ENCODE assay signal across 29 cellular contexts in the genomic region with DNA sequence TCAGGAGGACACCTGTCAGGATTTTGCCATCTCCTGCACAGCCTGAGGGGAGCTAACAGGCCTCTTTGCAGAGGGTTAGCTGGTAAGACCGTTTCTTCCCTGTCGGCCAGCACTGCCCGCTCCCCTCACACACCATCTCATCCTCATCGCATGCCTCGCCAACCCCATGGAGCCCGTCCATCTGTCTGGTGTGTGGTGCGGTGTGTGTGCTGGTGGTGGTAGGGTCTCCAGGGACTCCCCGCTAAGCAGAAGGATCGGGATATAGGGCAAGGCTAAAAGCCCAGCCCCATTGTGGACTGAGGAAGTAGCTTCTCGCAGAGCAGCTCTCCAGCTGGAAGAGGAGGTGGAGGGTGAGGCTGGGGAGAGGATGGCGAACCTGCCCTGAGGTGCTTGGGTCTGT. TPM values are rescaled to one million over a fixed set of nuclear protein-coding genes. Genes with fewer than 3 reads are reported as not detected.
A peak's percentile ranks its signal among the peaks of the same experiment; 100 is the strongest.
DNase-seq lines count a peak whose midpoint lies in the region; ATAC-seq and TF ChIP-seq lines count a peak whose summit lies in the region.
"Had no signal": no experiment of that assay in that cellular context is flagged by ENCODE, and none has a peak within 500 bp of the region (broad histone marks: within the 10 kb centered on the region; RNA-seq: fewer than 3 reads in every experiment).

No MANE protein-coding gene starts in this region.

- peak overlapping the region; percentile 13; the same call in 1 of the 2 replicates for H3K9ac ChIP-seq in HUES64 (ENCODE audit: low read depth, low read length)

- H3K27ac Mint-ChIP-seq in T-helper 17 cell: peak overlapping the region; percentile 47
- peak overlapping the region in 1 of 2 donors; percentile 45 for H3K27ac Mint-ChIP-seq in stimulated activated naive CD8-positive, alpha-beta T cell treated with anti-CD3 and anti-CD28 coated beads, Interleukin-15, amount 100 ng/mL, for 72 hours
- H3K27ac Mint-ChIP-seq: activated CD4-positive, alpha-beta T cell treated with anti-CD3 and anti-CD28 coated beads for 36 hours; HFFc6 had no signal

- TF ChIP-seq POLR2A in sigmoid colon (IDR thresholded peaks at IDR 0.05): no peak

- DNase-seq in T-helper 17 cell: no peak
- peak; percentile 17 for DNase-seq in sigmoid colon
- DNase-seq in putamen (ENCODE audit: low spot score): no peak
- no peak for DNase-seq in stimulated activated naive CD8-positive, alpha-beta T cell treated with anti-CD3 and anti-CD28 coated beads, Interleukin-15, amount 100 ng/mL, for 72 hours
- DNase-seq: activated CD4-positive, alpha-beta T cell treated with anti-CD3 and anti-CD28 coated beads for 36 hours; activated CD8-positive, alpha-beta memory T cell treated with anti-CD3 and anti-CD28 coated beads for 24 hours; activated naive CD4-positive, alpha-beta T cell treated with anti-CD3 and anti-CD28 coated beads, Interleukin-2, amount 50 U/mL, for 16 hours; activated T-cell treated with anti-CD3 and anti-CD28 coated beads, Interleukin-2, amount 50 U/mL, for 1 hour; CD4-positive, CD25-positive, alpha-beta regulatory T cell; dermis blood vessel endothelial cell; heart right ventricle; HFFc6; left cardiac atrium; mesenchymal stem cell; NCI-H1436; NCI-H510A treated with DMSO at 0.1 percent for 48 hours; stimulated activated CD4-positive, alpha-beta T cell treated with anti-CD3 and anti-CD28 coated beads, Interleukin-12 subunit alpha, Interleukin-12 subunit beta, amount 100 ng/mL, for 4 hours; stimulated activated CD4-positive, alpha-beta T cell treated with anti-CD3 and anti-CD28 coated beads, Interleukin-4, amount 100 ng/mL, for 4 hours; stimulated activated naive CD8-positive, alpha-beta T cell treated with anti-CD3 and anti-CD28 coated beads, Interleukin-15, Interleukin-2, amounts not matched to agents 100 U/mL and 50 U/mL, for 24 hours; tibial artery had no signal

- TF ChIP-seq EP300 in sigmoid colon (IDR thresholded peaks at IDR 0.05): no peak

- H3K9me3 ChIP-seq in HUES64 (ENCODE audit: insufficient read depth, low read depth, low read length) (no peaks in the 10 kb centered on the region), T-helper 17 cell (ENCODE audit: control insufficient read depth, low read length, poor library complexity, severe bottlenecking) (no peaks in the 10 kb centered on the region), esophagus (ENCODE audit: control insufficient read depth in 2 of 2, insufficient read depth in 1 of 2, low read depth in 1 of 2, low read length in 1 of 2) (no peaks in the 10 kb centered on the region), sigmoid colon (no peaks in the 10 kb centered on the region)
- H3K9me3 ChIP-seq: heart right ventricle, tibial artery had no signal

- no peaks in the 10 kb centered on the region for H3K9me3 Mint-ChIP-seq in stimulated activated naive CD8-positive, alpha-beta T cell treated with anti-CD3 and anti-CD28 coated beads, Interleukin-15, amount 100 ng/mL, for 72 hours
- H3K9me3 Mint-ChIP-seq: CD4-positive, CD25-positive, alpha-beta regulatory T cell; HFFc6 had no signal

- H3K27me3 ChIP-seq in HUES64 (ENCODE audit: insufficient read depth, low read length) (no peaks in the 10 kb centered on the region), esophagus (ENCODE audit: control insufficient read depth in 1 of 2, insufficient read depth in 2 of 2, low read length in 2 of 2) (no peaks in the 10 kb centered on the region), sigmoid colon (no peaks in the 10 kb centered on the region)
- H3K27me3 ChIP-seq: heart right ventricle, tibial artery had no signal

- H3K4me1 Mint-ChIP-seq in T-helper 17 cell: peaks cover 4% of the 10 kb centered on the region
- peaks cover under 1% of the 10 kb centered on the region for H3K4me1 Mint-ChIP-seq in stimulated activated naive CD8-positive, alpha-beta T cell treated with anti-CD3 and anti-CD28 coated beads, Interleukin-15, amount 100 ng/mL, for 72 hours
- H3K4me1 Mint-ChIP-seq: activated CD4-positive, alpha-beta T cell treated with anti-CD3 and anti-CD28 coated beads for 36 hours had no signal

- ATAC-seq in T-helper 17 cell (no peak), HG03439 (IDR thresholded peaks at IDR 0.05; ENCODE audit: unreplicated experiment) (no peak)
- ATAC-seq in stimulated activated naive CD8-positive, alpha-beta T cell treated with anti-CD3 and anti-CD28 coated beads, Interleukin-15, amount 100 ng/mL, for 72 hours: no peak
- ATAC-seq: activated CD4-positive, alpha-beta T cell treated with anti-CD3 and anti-CD28 coated beads for 36 hours; heart right ventricle; left cardiac atrium had no signal

- H3K4me3 Mint-ChIP-seq in T-helper 17 cell: peak overlapping the region; percentile 28
- no peak overlapping the region for H3K4me3 Mint-ChIP-seq in stimulated activated naive CD8-positive, alpha-beta T cell treated with anti-CD3 and anti-CD28 coated beads, Interleukin-15, amount 100 ng/mL, for 72 hours
- H3K4me3 Mint-ChIP-seq: activated CD4-positive, alpha-beta T cell treated with anti-CD3 and anti-CD28 coated beads for 36 hours; CD4-positive, CD25-positive, alpha-beta regulatory T cell; HFFc6 had no signal

- TF ChIP-seq CTCF in sigmoid colon (IDR thresholded peaks at IDR 0.05): no peak

- peaks cover 27% of the 10 kb centered on the region for H3K36me3 ChIP-seq in HUES64 (ENCODE audit: insufficient read depth, low read length)
- H3K36me3 ChIP-seq in esophagus (ENCODE audit: control insufficient read depth in 2 of 2, insufficient read depth in 2 of 2, low read length in 1 of 2): peaks cover 10 to 18% of the 10 kb centered on the region in 2 donors
- H3K36me3 ChIP-seq in sigmoid colon: peaks cover 8 to 48% (median 30%) of the 10 kb centered on the region in 4 donors

- no peaks in the 10 kb centered on the region for H3K27me3 Mint-ChIP-seq in T-helper 17 cell
- no peaks in the 10 kb centered on the region for H3K27me3 Mint-ChIP-seq in stimulated activated naive CD8-positive, alpha-beta T cell treated with anti-CD3 and anti-CD28 coated beads, Interleukin-15, amount 100 ng/mL, for 72 hours
- H3K27me3 Mint-ChIP-seq: activated CD4-positive, alpha-beta T cell treated with anti-CD3 and anti-CD28 coated beads for 36 hours; CD4-positive, CD25-positive, alpha-beta regulatory T cell had no signal

- H3K27ac ChIP-seq in HUES64 (ENCODE audit: low read depth, low read length) (no peak overlapping the region), esophagus (ENCODE audit: low read depth in 2 of 2, low read length in 1 of 2) (peak overlapping the region; percentile 86 to 97), sigmoid colon (no peak overlapping the region)
- H3K27ac ChIP-seq: heart right ventricle, tibial artery had no signal

- intact Hi-C loops in sigmoid colon (cut with DNase I): no loop called here

- no peak overlapping the region for H3K4me3 ChIP-seq in HUES64 (ENCODE audit: low read length)
- H3K4me3 ChIP-seq in esophagus (ENCODE audit: low read depth in 1 of 2, low read length in 2 of 2): no peak overlapping the region
- H3K4me3 ChIP-seq in sigmoid colon: no peak overlapping the region
- H3K4me3 ChIP-seq: heart right ventricle, tibial artery had no signal

- 84% methylated on average over 11 of the region's 11 CpGs for WGBS in HUES64
- 80 to 83% methylated on average over 11 of the region's 11 CpGs for WGBS in esophagus, 2 donors
- 91 to 92% methylated on average over 11 of the region's 11 CpGs for WGBS in sigmoid colon, 2 donors

- peaks cover 4% of the 10 kb centered on the region for H3K36me3 Mint-ChIP-seq in T-helper 17 cell (ENCODE audit: low read depth)

- H3K4me1 ChIP-seq in HUES64 (ENCODE audit: insufficient read depth, low read length) (0 out of 2 replicates have a peak, but pooled peaks cover 3% of the 10 kb centered on the region), esophagus (ENCODE audit: control insufficient read depth in 2 of 2, insufficient read depth in 2 of 2, low read length in 1 of 2) (peaks cover 3 to 40% of the 10 kb centered on the region in 2 donors), sigmoid colon (peaks cover 0 to 9% (median 6%) of the 10 kb centered on the region in 4 donors)
- H3K4me1 ChIP-seq: tibial artery had no signal

RNA-seq across cellular contexts. Expression of a gene that starts 6.8 kb away (rescaled TPM):
- 4.1 TPM for polyA plus RNA-seq in HUES64 (2013, experiment 1 of 2)
- polyA plus RNA-seq in HUES64 (2013, experiment 2 of 2): 4.8 TPM
- total RNA-seq in T-helper 17 cell (1 to 10 TPM; 1.3 TPM), sigmoid colon (1 to 10 TPM in 2 of 4 donors, not detected in 2; 1.1 to 2.2 TPM)
- polyA plus RNA-seq in esophagus (1,000 to 10,000 TPM; 1,075 to 2,440 TPM), sigmoid colon (100 to 1,000 TPM; 209 to 729 (median 212) TPM)
- total RNA-seq: cardiac septum, myocyte, SK-MEL-5 had no signal
- polyA plus RNA-seq: CD4-positive, CD25-positive, alpha-beta regulatory T cell had no signal

RNA-seq across cellular contexts. Expression of a gene that starts 29.7 kb away (rescaled TPM):
- polyA plus RNA-seq in HUES64 (2013, experiment 1 of 2): 23.3 TPM
- polyA plus RNA-seq in HUES64 (2013, experiment 2 of 2): 24.3 TPM
- total RNA-seq in T-helper 17 cell: 10 to 100 TPM; 70.2 to 71.2 TPM
- polyA plus RNA-seq in esophagus: 10 to 100 TPM; 14.4 to 15.0 TPM
- 10 to 100 TPM in 2 of 4 donors, 1 to 10 TPM in 2; 7.5 to 13.6 (median 10.7) TPM for total RNA-seq in sigmoid colon
- 10 to 100 TPM; 12.0 to 19.4 (median 17.5) TPM for polyA plus RNA-seq in sigmoid colon

RNA-seq across cellular contexts. Expression of a gene that starts 33.9 kb away (rescaled TPM):
- 23.4 TPM for polyA plus RNA-seq in HUES64 (2013, experiment 1 of 2)
- 23.6 TPM for polyA plus RNA-seq in HUES64 (2013, experiment 2 of 2)
- total RNA-seq in T-helper 17 cell: 10 to 100 TPM; 29.1 to 41.9 TPM
- 10 to 100 TPM; 10.4 to 16.4 TPM for polyA plus RNA-seq in esophagus
- 10 to 100 TPM in 1 of 4 donors, 1 to 10 TPM in 3; 7.4 to 11.0 (median 9.8) TPM for total RNA-seq in sigmoid colon
- polyA plus RNA-seq in sigmoid colon: 10 to 100 TPM; 12.0 to 18.6 (median 18.5) TPM

RNA-seq across cellular contexts. Expression of a gene that starts 44.1 kb away (rescaled TPM):
- 9.5 TPM for polyA plus RNA-seq in HUES64 (2013, experiment 1 of 2)
- 9.4 TPM for polyA plus RNA-seq in HUES64 (2013, experiment 2 of 2)
- 10 to 100 TPM; 26.4 to 43.2 TPM for total RNA-seq in T-helper 17 cell
- 1 to 10 TPM; 6.9 to 7.0 TPM for polyA plus RNA-seq in esophagus
- total RNA-seq in sigmoid colon: 1 to 10 TPM; 6.6 to 9.7 (median 7.5) TPM
- 10 to 100 TPM; 12.0 to 14.3 (median 12.8) TPM for polyA plus RNA-seq in sigmoid colon

RNA-seq across cellular contexts. Expression of a gene that starts 57.6 kb away (rescaled TPM):
- polyA plus RNA-seq in HUES64 (2013, experiment 1 of 2): not detected
- polyA plus RNA-seq in HUES64 (2013, experiment 2 of 2): not detected
- total RNA-seq in T-helper 17 cell (not detected), sigmoid colon (not detected)
- polyA plus RNA-seq in esophagus (not detected), sigmoid colon (under 1 TPM in 1 of 3 donors, not detected in 2; 0.82 TPM)
- total RNA-seq: activated CD4-positive, alpha-beta T cell treated with anti-CD3 and anti-CD28 coated beads for 36 hours; CD4-positive, CD25-positive, alpha-beta regulatory T cell; dermis blood vessel endothelial cell; endothelial cell of umbilical vein; HFFc6; myocyte; osteoblast; SK-MEL-5; T-helper 1 cell treated with Interleukin-12 subunit alpha and Interleukin-12 subunit beta and Interleukin-4 antibody, amounts not matched to agents 30 ng/mL and 1 ng/mL, for 36 hours had no signal
- polyA plus RNA-seq: CD4-positive, CD25-positive, alpha-beta regulatory T cell; endothelial cell of umbilical vein had no signal

Comparison
In these comparisons a context has a peak if more than half of its experiments do, and no peak if none do; other contexts are left out.
1. H3K27ac ChIP-seq: peak in esophagus (2 of 2); none in HUES64 (single experiment) and sigmoid colon (0 of 4).
2. RNA of a gene that starts 29.7 kb away (total RNA-seq): 70.2 to 71.2 TPM in T-helper 17 cell; 7.5 to 13.6 TPM in sigmoid colon; every median in the first group is over 4 times any median in the second.